ENCODE assay signal across 13 cellular contexts in genomic region chr4:140444347-140444746, GRCh38. TPM values are rescaled to one million over a fixed set of nuclear protein-coding genes. Genes with fewer than 3 reads are reported as not detected.
"Had no signal": no experiment of that assay in that cellular context is flagged by ENCODE, and none has a peak within 500 bp of the region (broad histone marks: within the 10 kb centered on the region; RNA-seq: fewer than 3 reads in every experiment).

No MANE protein-coding gene starts in this region.

RNA-seq across cellular contexts. Expression of gene CLGN, which starts 16.9 kb away (rescaled TPM):
- total RNA-seq: vagina had no signal

RNA-seq across cellular contexts. Expression of gene MGAT4D, which starts 53.7 kb away (rescaled TPM):
- total RNA-seq: stomach, subcutaneous adipose tissue, suprapubic skin, temporal lobe, thoracic aorta, thyroid gland, transverse colon, upper lobe of right lung, ureter, urinary bladder, uterus, vagina had no signal
- polyA plus RNA-seq: stomach, thymus, urinary bladder had no signal
